Comparison of ENCODE assay signal across 8 cellular contexts in the genomic region with DNA sequence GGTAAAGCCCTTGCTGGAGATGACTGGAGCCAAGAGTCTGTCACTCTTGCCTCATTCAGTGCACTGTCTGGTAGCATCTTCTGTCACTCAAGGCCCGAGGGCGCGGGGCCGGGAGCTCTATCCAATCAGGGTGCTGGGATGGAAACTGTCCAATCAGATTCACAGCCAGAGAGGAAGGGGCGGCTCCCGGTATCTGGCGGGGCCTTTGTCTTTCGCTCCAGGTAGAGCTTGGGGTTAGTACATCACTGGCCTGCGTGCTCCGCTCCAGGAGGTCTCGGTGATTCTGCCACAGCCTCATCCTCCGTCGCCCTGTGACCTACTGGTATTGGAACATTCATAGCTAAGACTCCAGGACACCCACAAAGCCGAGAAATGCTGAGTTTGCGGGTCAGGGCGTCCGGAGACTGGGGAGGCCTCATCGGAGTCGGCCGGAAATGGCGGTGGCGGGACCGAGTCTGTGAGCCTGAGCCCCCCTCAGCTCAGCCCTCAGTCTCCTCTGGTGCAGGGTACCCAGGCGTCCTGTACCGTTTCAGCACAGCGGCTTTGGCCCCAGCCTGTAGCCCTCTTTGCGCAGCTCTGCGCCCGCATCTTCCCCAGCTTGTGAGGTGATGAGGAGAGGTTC. TPM values are rescaled to one million over a fixed set of nuclear protein-coding genes. Genes with fewer than 3 reads are reported as not detected.
DNase-seq lines count a peak whose midpoint lies in the region; ATAC-seq and TF ChIP-seq lines count a peak whose summit lies in the region.

No MANE protein-coding gene starts in this region.

- H3K36me3 ChIP-seq in ACC112 (ENCODE audit: insufficient read depth, low read length): no peaks in the 10 kb centered on the region
- H3K36me3 ChIP-seq in NT2/D1 (ENCODE audit: insufficient read depth, insufficient read length, low read length): no peaks in the 10 kb centered on the region

- POLR2A ChIA-PET in naive thymus-derived CD8-positive, alpha-beta T cell (lab: Charles Lee): interaction anchor here (0.6 to 1.1 kb wide), 8 partner anchors 21 to 506 kb away, joined by 3 to 14 read pairs (median 3); a partner anchor contains a TSS

- no peaks in the 10 kb centered on the region for H3K4me1 ChIP-seq in ACC112 (ENCODE audit: control insufficient read depth, insufficient read depth, low read length, unreplicated experiment)
- peaks cover 3% of the 10 kb centered on the region for H3K4me1 ChIP-seq in NT2/D1 (ENCODE audit: insufficient read depth, insufficient read length)

- H3K9me3 Mint-ChIP-seq in naive thymus-derived CD8-positive, alpha-beta T cell: peaks cover 0 to 5% (median 0%) of the 10 kb centered on the region in 9 donors

- H2AFZ ChIP-seq in ACC112 (ENCODE audit: low read length, unreplicated experiment): peak overlapping the region; percentile 32

- H3K36me3 Mint-ChIP-seq in naive thymus-derived CD8-positive, alpha-beta T cell: no peaks in the 10 kb centered on the region

- peak overlapping the region in 7 of 10 donors; percentile 17 to 80 (median 65) for H3K27ac Mint-ChIP-seq in naive thymus-derived CD8-positive, alpha-beta T cell

- peak; percentile 97 for DNase-seq in NT2/D1 (ENCODE audit: low read depth, low spot score)
- peak; percentile 72 for DNase-seq in activated T-helper 1 cell treated with Interleukin-2 at 50 U/mL for 16 hours (ENCODE audit: low read depth)
- peak; percentile 92 for DNase-seq in fibroblast of mammary gland (ENCODE audit: low read depth)
- DNase-seq in naive thymus-derived CD8-positive, alpha-beta T cell: peak; percentile 71 to 93 (median 86)
- DNase-seq in stimulated activated CD8-positive, alpha-beta memory T cell treated with anti-CD3 and anti-CD28 coated beads, Interleukin-7, amount 100 ng/mL, for 48 hours (ENCODE audit: extremely low read depth in 1 of 2, low read depth in 1 of 2): peak; percentile 66 to 90

- TF ChIP-seq CTCF in fibroblast of mammary gland (conservative IDR thresholded peaks at IDR 0.05; ENCODE audit: control insufficient read depth, insufficient read depth, low read depth, low read length): no peak

- peak; percentile 99 for ATAC-seq in GM18873 (IDR thresholded peaks at IDR 0.05; ENCODE audit: low FRiP score, unreplicated experiment)
- peak; percentile 100 for ATAC-seq in HG03280 (IDR thresholded peaks at IDR 0.05; ENCODE audit: unreplicated experiment)
- peak; percentile 100 for ATAC-seq in naive thymus-derived CD8-positive, alpha-beta T cell

- no peaks in the 10 kb centered on the region for H3K79me2 ChIP-seq in ACC112 (ENCODE audit: control insufficient read depth, insufficient read depth, low read length, unreplicated experiment)

- H3K27ac ChIP-seq in ACC112 (ENCODE audit: low read depth, low read length): no peak overlapping the region

- H3K4me3 Mint-ChIP-seq in naive thymus-derived CD8-positive, alpha-beta T cell: peak overlapping the region; percentile 81 to 92 (median 88)

- no peaks in the 10 kb centered on the region for H3K9me3 ChIP-seq in NT2/D1 (ENCODE audit: insufficient read depth, low read length)

- H3K27me3 ChIP-seq in ACC112 (ENCODE audit: insufficient read depth, low read length): no peaks in the 10 kb centered on the region
- no peaks in the 10 kb centered on the region for H3K27me3 ChIP-seq in NT2/D1 (ENCODE audit: insufficient read depth, insufficient read length)

- H3K4me3 ChIP-seq in ACC112 (ENCODE audit: low read depth, low read length): peak overlapping the region; percentile 78
- peak overlapping the region; percentile 83 for H3K4me3 ChIP-seq in NT2/D1 (ENCODE audit: insufficient read length, low read depth)
- peak overlapping the region; percentile 65 for H3K4me3 ChIP-seq in fibroblast of mammary gland (ENCODE audit: control insufficient read depth, low read depth, low read length)

- H3K4me1 Mint-ChIP-seq in naive thymus-derived CD8-positive, alpha-beta T cell: peaks cover 4 to 13% (median 5%) of the 10 kb centered on the region in 4 donors

- H3K27me3 Mint-ChIP-seq in naive thymus-derived CD8-positive, alpha-beta T cell: no peaks in the 10 kb centered on the region

- H3K9ac ChIP-seq in NT2/D1 (ENCODE audit: insufficient read length, low read depth): peak overlapping the region; percentile 84

RNA-seq across cellular contexts. Expression of a gene that starts 20.6 kb away (rescaled TPM):
- 10 to 100 TPM; 49.3 to 49.4 TPM for total RNA-seq in naive thymus-derived CD8-positive, alpha-beta T cell
- 10 to 100 TPM; 48.7 to 55.7 (median 53.9) TPM for polyA plus RNA-seq in naive thymus-derived CD8-positive, alpha-beta T cell
